18 cellular contexts compared by ENCODE assay signal in the genomic region with DNA sequence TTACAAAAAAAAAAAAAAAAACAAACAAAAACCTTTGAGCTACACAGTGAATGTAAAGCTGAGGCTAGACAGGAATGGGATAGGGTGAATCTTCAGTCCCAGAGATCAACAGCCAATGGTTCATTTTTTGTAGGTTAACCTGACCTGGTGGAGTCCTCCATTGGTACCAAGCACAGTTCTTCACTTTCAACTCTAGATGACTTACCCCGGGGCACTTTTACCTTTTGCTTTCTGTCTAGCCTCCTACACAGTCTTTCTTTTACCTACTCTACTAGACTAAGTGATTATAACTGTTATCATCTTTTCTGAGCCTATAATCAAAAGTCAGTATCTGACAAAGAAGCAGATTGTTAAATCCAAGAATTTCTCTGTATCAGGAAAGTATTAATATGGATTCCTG. TPM values are rescaled to one million over a fixed set of nuclear protein-coding genes. Genes with fewer than 3 reads are reported as not detected.
DNase-seq lines count a peak whose midpoint lies in the region; ATAC-seq, FAIRE-seq and TF ChIP-seq lines count a peak whose summit lies in the region.
"Had no signal": no experiment of that assay in that cellular context is flagged by ENCODE, and none has a peak within 500 bp of the region (broad histone marks: within the 10 kb centered on the region; RNA-seq: fewer than 3 reads in every experiment).

No MANE protein-coding gene starts in this region.

- H3K9me1 ChIP-seq in endothelial cell of umbilical vein (replicated peaks; ENCODE audit: control insufficient read depth, extremely low read depth, insufficient read depth, low read length), result no peaks in the 10 kb centered on the region

- H3K4me1 ChIP-seq in endothelial cell of umbilical vein (ENCODE audit: control insufficient read depth, extremely low read depth, insufficient read depth, low read length) (peaks cover 57% of the 10 kb centered on the region), foreskin keratinocyte (peaks cover 28% of the 10 kb centered on the region)

- peaks cover 94% of the 10 kb centered on the region for H3K36me3 Mint-ChIP-seq in Calu3 (ENCODE audit: insufficient read depth, unreplicated experiment)
- peaks cover 65% of the 10 kb centered on the region for H3K36me3 Mint-ChIP-seq in activated CD4-positive, alpha-beta memory T cell treated with anti-CD3 and anti-CD28 coated beads, Interleukin-2, amount 10 ng/mL, durations not matched to agents 7 days and 5 days (ENCODE audit: low read depth)
- H3K36me3 Mint-ChIP-seq: type B pancreatic cell had no signal

- peaks cover 63% of the 10 kb centered on the region for H3K4me1 Mint-ChIP-seq in Calu3 (ENCODE audit: low read depth, unreplicated experiment)
- H3K4me1 Mint-ChIP-seq in activated CD4-positive, alpha-beta memory T cell treated with anti-CD3 and anti-CD28 coated beads, Interleukin-2, amount 10 ng/mL, durations not matched to agents 7 days and 5 days, result peaks cover 58% of the 10 kb centered on the region

- DNase-seq in AG04450 (ENCODE audit: low read depth, low spot score), result no peak
- DNase-seq in Calu3, result no peak
- DNase-seq in activated CD4-positive, alpha-beta memory T cell treated with anti-CD3 and anti-CD28 coated beads, Interleukin-2, amount 10 ng/mL, durations not matched to agents 7 days and 5 days, result no peak
- DNase-seq in endothelial cell of umbilical vein (ENCODE audit: low read depth, low spot score), result no peak
- DNase-seq in sciatic nerve (ENCODE audit: low spot score), result no peak
- DNase-seq in GDM1 (lab: John Stamatoyannopoulos, UW), result no peak
- DNase-seq in foreskin keratinocyte, result no peak
- DNase-seq: activated naive CD4-positive, alpha-beta T cell; cerebellar nuclear complex; GM23248; islet precursor cell; NCI-H748 treated with DMSO at 0.1 percent for 48 hours; nucleus accumbens had no signal

- H3K27me3 ChIP-seq in AG04450 (ENCODE audit: control insufficient read depth, insufficient read depth, low read length) (no peaks in the 10 kb centered on the region), endothelial cell of umbilical vein (ENCODE audit: control insufficient read depth in 2 of 2, insufficient read depth in 2 of 2, low read length in 2 of 2) (no peaks in the 10 kb centered on the region), foreskin keratinocyte (no peaks in the 10 kb centered on the region)

- H3K27me3 Mint-ChIP-seq in Calu3 (ENCODE audit: unreplicated experiment), result no peaks in the 10 kb centered on the region
- no peaks in the 10 kb centered on the region for H3K27me3 Mint-ChIP-seq in activated CD4-positive, alpha-beta memory T cell treated with anti-CD3 and anti-CD28 coated beads, Interleukin-2, amount 10 ng/mL, durations not matched to agents 7 days and 5 days

- ATAC-seq in sciatic nerve (no peak), foreskin keratinocyte (no peak), GM18520 (IDR thresholded peaks at IDR 0.05; ENCODE audit: unreplicated experiment) (no peak)

- H2AFZ ChIP-seq in endothelial cell of umbilical vein (ENCODE audit: low read depth, low read length), result no peak overlapping the region
- H2AFZ ChIP-seq: GM23248 had no signal

- no peaks in the 10 kb centered on the region for H3K36me3 ChIP-seq in endothelial cell of umbilical vein (ENCODE audit: control insufficient read depth in 2 of 2, extremely low read depth in 1 of 2, insufficient read depth in 2 of 2, low read length in 2 of 2)

- FAIRE-seq in endothelial cell of umbilical vein (lab: Jason Lieb, UNC), result no peak
- FAIRE-seq: HTR-8/SVneo had no signal

- POLR2A ChIA-PET in AG04450 (lab: Yijun Ruan, JAX) (interaction anchor here (0.7 kb wide), 1 partner anchor 24 kb away, joined by 4 read pairs; no protein-coding TSS in a partner anchor), endothelial cell of umbilical vein (lab: Charles Lee) (no interaction called here)
- POLR2A ChIA-PET in activated CD4-positive, alpha-beta memory T cell treated with anti-CD3 and anti-CD28 coated beads, Interleukin-2, amount 10 ng/mL, durations not matched to agents 7 days and 5 days (lab: Charles Lee), result interaction anchor here (1.1 to 13.4 kb wide), 8 partner anchors 13 to 78 kb away, joined by 3 to 614 read pairs (median 280); a partner anchor contains a TSS

- H3K27ac Mint-ChIP-seq in Calu3 (ENCODE audit: unreplicated experiment), result peak overlapping the region; percentile 99
- H3K27ac Mint-ChIP-seq in activated CD4-positive, alpha-beta memory T cell treated with anti-CD3 and anti-CD28 coated beads, Interleukin-2, amount 10 ng/mL, durations not matched to agents 7 days and 5 days, result peak overlapping the region; percentile 74
- H3K27ac Mint-ChIP-seq: type B pancreatic cell had no signal

- H3K9ac ChIP-seq in endothelial cell of umbilical vein (replicated peaks; ENCODE audit: extremely low read depth, insufficient read depth, low read length), result peak overlapping the region; percentile 3
- H3K9ac ChIP-seq: GM23248 had no signal

- H3K4me2 ChIP-seq in endothelial cell of umbilical vein (ENCODE audit: insufficient read depth, low read length), result peak overlapping the region; percentile 99

- peak overlapping the region; percentile 95 for H3K4me3 Mint-ChIP-seq in Calu3 (ENCODE audit: low read depth, unreplicated experiment)
- peak overlapping the region; percentile 99 for H3K4me3 Mint-ChIP-seq in activated CD4-positive, alpha-beta memory T cell treated with anti-CD3 and anti-CD28 coated beads, Interleukin-2, amount 10 ng/mL, durations not matched to agents 7 days and 5 days
- H3K4me3 Mint-ChIP-seq: type B pancreatic cell had no signal

- H3K9me3 ChIP-seq in AG04450 (ENCODE audit: control insufficient read depth, insufficient read depth, low read length) (peaks cover 10% of the 10 kb centered on the region), endothelial cell of umbilical vein (replicated peaks; ENCODE audit: control insufficient read depth, insufficient read depth, low read length) (no peaks in the 10 kb centered on the region)

- H3K4me3 ChIP-seq in AG04450 (ENCODE audit: low read depth, low read length) (peak overlapping the region; percentile 26), endothelial cell of umbilical vein (replicated peaks in 1 of 3; ENCODE audit: insufficient read depth in 1 of 3, low read depth in 1 of 3, low read length in 3 of 3) (peak overlapping the region in 2 of 3 experiments; percentile 78 to 92)
- H3K4me3 ChIP-seq: GM23248 had no signal

- BruUV-seq in Calu3 (replicated peaks; lab: Mats Ljungman, UMichigan), result no TSS peak
- BruUV-seq in endothelial cell of umbilical vein (replicated peaks; lab: Mats Ljungman, UMichigan), result no TSS peak

- intact Hi-C loops in Calu3 (cut with micrococcal nuclease; ENCODE audit: unreplicated experiment) (loop anchor here (2.0 to 5.0 kb wide), 2 partner anchors 47 to 52 kb away; a partner anchor contains a TSS), endothelial cell of umbilical vein (cut with micrococcal nuclease) (loop anchor here (10.0 kb wide), 1 partner anchor 1194 kb away; no protein-coding TSS in a partner anchor), sciatic nerve (cut with DNase I) (no loop called here)

- dilution Hi-C loops in endothelial cell of umbilical vein (cut with MboI; ENCODE audit: extremely low pct_ligation_motif_present, low sequenced_read_pairs), result no loop called here

- H3K79me2 ChIP-seq in endothelial cell of umbilical vein (ENCODE audit: control insufficient read depth, insufficient read depth, low read length), result peaks cover 82% of the 10 kb centered on the region

- CTCF ChIA-PET in AG04450 (lab: Charles Lee), result interaction anchor here (0.6 to 1.5 kb wide), 4 partner anchors 19 to 405 kb away, joined by 3 to 9 read pairs (median 5); no protein-coding TSS in a partner anchor
- CTCF ChIA-PET in Calu3 (lab: Charles Lee), result interaction anchor here (0.8 to 2.4 kb wide), 3 partner anchors 31 to 80 kb away, joined by 3 to 8 read pairs (median 6); no protein-coding TSS in a partner anchor
- CTCF ChIA-PET in activated CD4-positive, alpha-beta memory T cell treated with anti-CD3 and anti-CD28 coated beads, Interleukin-2, amount 10 ng/mL, durations not matched to agents 7 days and 5 days (lab: Charles Lee), result interaction anchor here (0.8 to 9.7 kb wide), 7 partner anchors 14 to 79 kb away, joined by 3 to 77 read pairs (median 4); no protein-coding TSS in a partner anchor
- CTCF ChIA-PET in endothelial cell of umbilical vein (lab: Charles Lee), result interaction anchor here (0.5 to 10.0 kb wide), 6 partner anchors 29 to 232 kb away, joined by 3 to 175 read pairs (median 5); no protein-coding TSS in a partner anchor

- no peak overlapping the region for H3K27ac ChIP-seq in AG04450 (ENCODE audit: low read depth, low read length)
- H3K27ac ChIP-seq in endothelial cell of umbilical vein (ENCODE audit: insufficient read depth, low read depth, low read length), result no peak overlapping the region
- no peak overlapping the region for H3K27ac ChIP-seq in foreskin keratinocyte
- H3K27ac ChIP-seq: epithelial cell of prostate, GM23248, RWPE1 had no signal

- no peak for TF ChIP-seq CTCF in AG04450 (IDR thresholded peaks at IDR 0.05; ENCODE audit: low read depth, low read length)
- no peak for TF ChIP-seq CTCF in Calu3 (IDR thresholded peaks at IDR 0.05; ENCODE audit: unreplicated experiment)
- no peak for TF ChIP-seq CTCF in endothelial cell of umbilical vein (IDR thresholded peaks at IDR 0.05; ENCODE audit: extremely low read depth in 1 of 2, insufficient read depth in 1 of 2, low read depth in 1 of 2, low read length in 2 of 2)
- no peak for TF ChIP-seq CTCF in foreskin keratinocyte (conservative IDR thresholded peaks at IDR 0.05)

- no peaks in the 10 kb centered on the region for H4K20me1 ChIP-seq in endothelial cell of umbilical vein (replicated peaks; ENCODE audit: control insufficient read depth, extremely low read depth, insufficient read depth, low read length)

- H3K9me3 Mint-ChIP-seq in Calu3 (ENCODE audit: low read depth, unreplicated experiment), result no peaks in the 10 kb centered on the region
- peaks cover 2% of the 10 kb centered on the region for H3K9me3 Mint-ChIP-seq in activated CD4-positive, alpha-beta memory T cell treated with anti-CD3 and anti-CD28 coated beads, Interleukin-2, amount 10 ng/mL, durations not matched to agents 7 days and 5 days
- H3K9me3 Mint-ChIP-seq: type B pancreatic cell had no signal

- TF ChIP-seq POLR2A in endothelial cell of umbilical vein (IDR thresholded peaks at IDR 0.05; ENCODE audit: low read depth, low read length), result no peak

RNA-seq across cellular contexts. Expression of a gene that starts 50.9 kb away (rescaled TPM):
- 3.7 and 4.9 TPM in 2 replicates for polyA plus RNA-seq in AG04450 (2011; rRNA removed)
- polyA minus RNA-seq in AG04450 (2011; rRNA and poly(A)+ RNA removed), result 4.3 and 4.6 TPM in 2 replicates
- 8.0 and 9.4 TPM in 2 replicates for total RNA-seq in Calu3 (2022)
- 10 to 100 TPM; 25.1 to 28.3 TPM for total RNA-seq in activated CD4-positive, alpha-beta memory T cell treated with anti-CD3 and anti-CD28 coated beads, Interleukin-2, amount 10 ng/mL, durations not matched to agents 7 days and 5 days
- 6.6 and 8.1 TPM in 2 replicates for total RNA-seq in endothelial cell of umbilical vein
- 10.4 and 11.1 TPM in 2 replicates for polyA plus RNA-seq in endothelial cell of umbilical vein
- 8.6 and 9.1 TPM in 2 replicates for polyA plus RNA-seq in endothelial cell of umbilical vein (2011; cell fraction: cytosol; rRNA removed)
- polyA plus RNA-seq in endothelial cell of umbilical vein (2011; cell fraction: nucleus; rRNA removed), result 6.8 and 7.3 TPM in 2 replicates
- 3.9 and 4.3 TPM in 2 replicates for polyA plus RNA-seq in endothelial cell of umbilical vein (2012)
- 7.2 and 7.3 TPM in 2 replicates for polyA minus RNA-seq in endothelial cell of umbilical vein
- 1.2 TPM for polyA minus RNA-seq in endothelial cell of umbilical vein (2011; cell fraction: cytosol; rRNA and poly(A)+ RNA removed)
- 12.9 and 14.0 TPM in 2 replicates for polyA minus RNA-seq in endothelial cell of umbilical vein (2011; cell fraction: nucleus; rRNA and poly(A)+ RNA removed)
- total RNA-seq in sciatic nerve, result 5.7 TPM
- 0.49 and 0.71 TPM in 2 replicates for total RNA-seq in foreskin keratinocyte
- 0.48 and 0.68 TPM in 2 replicates for polyA plus RNA-seq in foreskin keratinocyte
